1 cellular context compared by ENCODE assay signal in the genomic region with DNA sequence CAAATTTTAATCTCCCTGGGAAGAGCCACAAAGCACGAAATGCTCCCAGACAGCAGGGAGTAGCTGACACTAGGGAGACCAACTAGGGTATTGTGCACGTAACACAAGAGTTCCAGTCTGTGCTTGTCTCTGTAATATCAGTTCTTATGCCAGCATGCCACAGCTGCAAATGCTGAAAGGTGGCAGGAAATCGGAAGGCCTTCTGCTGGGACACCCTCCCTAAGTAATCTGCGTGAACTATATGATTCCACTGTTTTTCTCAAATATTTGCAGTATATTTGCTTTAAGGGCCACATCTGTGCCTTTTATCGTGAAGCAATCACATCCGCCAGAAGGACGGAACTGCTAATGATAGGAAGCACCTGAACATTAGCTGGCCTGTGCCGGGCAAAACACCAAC.
TF ChIP-seq lines count a peak whose summit lies in the region.

No MANE protein-coding gene starts in this region.

TF ChIP-seq in HepG2, 621 proteins besides CTCF, POLR2A, EP300 and RAD21:
- TF ChIP-seq CCAR2 (optimal IDR thresholded peaks at IDR 0.05; ENCODE audit: low read depth, low read length) (no peak), HIVEP1 (CRISPR knock-in tag; IDR thresholded peaks at IDR 0.05) (no peak), ZNF460 (CRISPR knock-in tag; IDR thresholded peaks at IDR 0.05; ENCODE audit: borderline replicate concordance) (no peak), ZBTB7A (CRISPR knock-in tag; IDR thresholded peaks at IDR 0.05) (no peak), RFX3 (CRISPR knock-in tag; IDR thresholded peaks at IDR 0.05) (no peak), ZNF737 (CRISPR knock-in tag; IDR thresholded peaks at IDR 0.05; ENCODE audit: borderline replicate concordance) (no peak), FOXA1 (IDR thresholded peaks at IDR 0.05) (no peak), FOXA1 (CRISPR knock-in tag; IDR thresholded peaks at IDR 0.05) (no peak), ZNF615 (CRISPR knock-in tag; IDR thresholded peaks at IDR 0.05; ENCODE audit: borderline replicate concordance) (no peak), GATAD2A (CRISPR knock-in tag; IDR thresholded peaks at IDR 0.05) (no peak), ZZZ3 (CRISPR knock-in tag; IDR thresholded peaks at IDR 0.05; ENCODE audit: borderline replicate concordance) (no peak), BORCS8-MEF2B (CRISPR knock-in tag; IDR thresholded peaks at IDR 0.05) (no peak), FOXP1 (IDR thresholded peaks at IDR 0.05) (no peak), FOXP1 (CRISPR knock-in tag; IDR thresholded peaks at IDR 0.05) (no peak)
